12 cellular contexts compared by ENCODE assay signal in genomic region chr3:14179795-14180194, GRCh38. TPM values are rescaled to one million over a fixed set of nuclear protein-coding genes. Genes with fewer than 3 reads are reported as not detected.
DNase-seq lines count a peak whose midpoint lies in the region; ATAC-seq, FAIRE-seq and TF ChIP-seq lines count a peak whose summit lies in the region.
"Had no signal": no experiment of that assay in that cellular context is flagged by ENCODE, and none has a peak within 500 bp of the region (broad histone marks: within the 10 kb centered on the region; RNA-seq: fewer than 3 reads in every experiment).

No MANE protein-coding gene starts in this region.

- no peaks in the 10 kb centered on the region for H4K20me1 ChIP-seq in HepG2 (ENCODE audit: insufficient read depth, low read length)

- peaks cover 33% of the 10 kb centered on the region for H3K36me3 Mint-ChIP-seq in WTC11

- TF ChIP-seq EP300 in HepG2 (IDR thresholded peaks at IDR 0.05; ENCODE audit: low read depth in 2 of 2, low read length in 2 of 2) (no peak), HepG2 (CRISPR knock-in tag; IDR thresholded peaks at IDR 0.05; ENCODE audit: borderline replicate concordance) (no peak)

- H3K27ac ChIP-seq in HepG2 (ENCODE audit: extremely low read length, insufficient read depth, low read length) (no peak overlapping the region), right lobe of liver (no peak overlapping the region), iPS-18a (ENCODE audit: low read length) (no peak overlapping the region)

- TF ChIP-seq POLR2A in HepG2 (IDR thresholded peaks at IDR 0.05; ENCODE audit: insufficient read depth in 1 of 2, low read depth in 2 of 2, low read length in 2 of 2) (no peak), right lobe of liver (IDR thresholded peaks at IDR 0.05) (no peak), GM12891 (IDR thresholded peaks at IDR 0.05; ENCODE audit: low read depth, low read length) (no peak)

- FAIRE-seq in HepG2 (lab: Jason Lieb, UNC) (no peak), GM12891 (lab: Jason Lieb, UNC) (no peak)
- FAIRE-seq: GM18507 had no signal

- no peak overlapping the region for H2AFZ ChIP-seq in HepG2 (ENCODE audit: low read length)

- H3K27me3 ChIP-seq in HepG2 (ENCODE audit: control insufficient read depth in 1 of 2, insufficient read depth in 2 of 2, low read length in 2 of 2) (no peaks in the 10 kb centered on the region; a peak in 1 of 5 replicates), right lobe of liver (no peaks in the 10 kb centered on the region), iPS-18a (ENCODE audit: control insufficient read depth, insufficient read depth, low read length) (no peaks in the 10 kb centered on the region)
- H3K27me3 ChIP-seq: brain microvascular endothelial cell had no signal

- peak overlapping the region; percentile 99 for H3K9ac ChIP-seq in HepG2 (ENCODE audit: insufficient read depth, low read depth, low read length)
- peak overlapping the region; percentile 98 for H3K9ac ChIP-seq in iPS-18a (ENCODE audit: low read length)
- H3K9ac ChIP-seq: parathyroid adenoma had no signal

- TF ChIP-seq RAD21 in HepG2 (CRISPR knock-in tag; IDR thresholded peaks at IDR 0.05): no peak

- intact Hi-C loops in HepG2 (cut with micrococcal nuclease; ENCODE audit: unreplicated experiment): loop anchor here (2.0 to 5.0 kb wide), 2 partner anchors 61 to 1212 kb away; no protein-coding TSS in a partner anchor
- intact Hi-C loops in right lobe of liver (cut with DNase I): loop anchor here in 1 of 2 donors (10.0 kb wide), 1 partner anchor 285 kb away; no protein-coding TSS in a partner anchor

- POLR2A ChIA-PET in HepG2 (lab: Yijun Ruan, JAX): interaction anchor here (3.0 kb wide), 1 partner anchor 55 kb away, joined by 75 read pairs; the partner anchor contains the start of genes CHCHD4 and TMEM43
- POLR2A ChIA-PET in WTC11 (lab: Charles Lee): no interaction called here

- TF ChIP-seq CTCF in HepG2 (CRISPR knock-in tag; IDR thresholded peaks at IDR 0.05) (no peak), right lobe of liver (IDR thresholded peaks at IDR 0.05) (no peak), WTC11 (IDR thresholded peaks at IDR 0.05) (no peak)

- peaks cover 62% of the 10 kb centered on the region for H3K79me2 ChIP-seq in HepG2 (ENCODE audit: insufficient read depth, low read length)

- peaks cover 59% of the 10 kb centered on the region for H3K4me1 ChIP-seq in HepG2 (ENCODE audit: insufficient read depth, low read length)
- peaks cover 0 to 38% (median 7%) of the 10 kb centered on the region in 4 donors for H3K4me1 ChIP-seq in right lobe of liver
- H3K4me1 ChIP-seq in iPS-18a (ENCODE audit: control insufficient read depth, low read depth, low read length): peaks cover 11% of the 10 kb centered on the region

- DNase-seq in HepG2 (ENCODE audit: low spot score): no peak
- no peak for DNase-seq in right lobe of liver
- no peak for DNase-seq in WTC11 (ENCODE audit: low spot score)
- no peak for DNase-seq in GM12891 (ENCODE audit: insufficient read length, low spot score)
- no peak for DNase-seq in superior temporal gyrus (ENCODE audit: extremely low spot score)
- DNase-seq in NCI-H1105 (lab: John Stamatoyannopoulos, UW): no peak
- DNase-seq: brain microvascular endothelial cell, NCI-H748 treated with DMSO at 0.1 percent for 48 hours had no signal

- H3K9me3 ChIP-seq in HepG2 (ENCODE audit: low read length): no peaks in the 10 kb centered on the region
- no peaks in the 10 kb centered on the region for H3K9me3 ChIP-seq in right lobe of liver
- H3K9me3 ChIP-seq in iPS-18a (ENCODE audit: control insufficient read depth, low read depth, low read length): no peaks in the 10 kb centered on the region

- 85% methylated on average over 1 of the region's 1 CpG for WGBS in HepG2 (ENCODE audit: low lambda C conversion rate)
- WGBS in right lobe of liver (ENCODE audit: insufficient coverage, low coverage, low lambda C conversion rate, missing lambda C conversion rate): 87% methylated on average over 1 of the region's 1 CpG

- peak overlapping the region; percentile 93 for H3K4me3 Mint-ChIP-seq in WTC11

- no peaks in the 10 kb centered on the region for H3K27me3 Mint-ChIP-seq in WTC11 (ENCODE audit: low read depth)

- ATAC-seq in HepG2: no peak
- ATAC-seq in right lobe of liver: no peak
- no peak for ATAC-seq in WTC11
- no peak for ATAC-seq in HG03159 (IDR thresholded peaks at IDR 0.05; ENCODE audit: unreplicated experiment)

- H3K27ac Mint-ChIP-seq in WTC11: peak overlapping the region; percentile 99; the same call in 1 of the 2 replicates

- H3K36me3 ChIP-seq in HepG2 (replicated peaks in 1 of 2; ENCODE audit: control insufficient read depth in 1 of 2, insufficient read depth in 2 of 2, low read length in 2 of 2) (peaks cover 7 to 13% of the 10 kb centered on the region in 2 experiments; a peak in 4 of 5 replicates), right lobe of liver (peaks cover 0 to 21% (median 7%) of the 10 kb centered on the region in 4 donors), iPS-18a (ENCODE audit: control insufficient read depth, low read depth, low read length) (peaks cover 28% of the 10 kb centered on the region)

- CTCF ChIA-PET in HepG2 (lab: Yijun Ruan, JAX; ENCODE audit: low intra/inter-chr PET ratio, low total read pairs) (no interaction called here), WTC11 (lab: Charles Lee) (interaction anchor here (1.2 to 2.4 kb wide), 3 partner anchors 24 to 283 kb away, joined by 5 to 22 read pairs (median 10); no protein-coding TSS in a partner anchor)

- H3K9me3 Mint-ChIP-seq in WTC11: no peaks in the 10 kb centered on the region

- in situ Hi-C loops in HepG2 (cut with HindIII; ENCODE audit: extremely low pct_ligation_motif_present, low pct_unique_long_range_greater_than_20kb): no loop called here

- no TSS peak for BruUV-seq in HepG2 (replicated peaks; lab: Mats Ljungman, UMichigan)

- H3K4me2 ChIP-seq in HepG2 (ENCODE audit: low read depth, low read length): peak overlapping the region; percentile 69

- H3K4me3 ChIP-seq in HepG2 (replicated peaks in 1 of 3; ENCODE audit: insufficient read depth in 1 of 3, low read depth in 2 of 3, low read length in 3 of 3) (peak overlapping the region; percentile 88 to 95 (median 95); a peak in 5 of 6 replicates), right lobe of liver (no peak overlapping the region), iPS-18a (ENCODE audit: low read length) (peak overlapping the region; percentile 99)

- peaks cover 29% of the 10 kb centered on the region for H3K4me1 Mint-ChIP-seq in WTC11

RNA-seq across cellular contexts. Expression of gene LSM3, which starts 1.2 kb away (rescaled TPM):
- total RNA-seq in HepG2 (2016; rRNA removed; fragmentation: Illumina TruSeq; extraction: Trizol) (19.4 and 28.7 TPM in 2 replicates), right lobe of liver (1 to 10 TPM; 4.5 to 7.4 (median 6.1) TPM), WTC11 (2021) (17.7 to 21.4 TPM (median 17.8 TPM) in 3 replicates)
- total RNA-seq in HepG2 (2016; cell fraction: cytosol; rRNA removed; fragmentation: Illumina TruSeq; extraction: Trizol; ENCODE audit: low read depth): 9.0 and 9.3 TPM in 2 replicates
- total RNA-seq in HepG2 (2016; cell fraction: insoluble cytoplasmic fraction; rRNA removed; fragmentation: Illumina TruSeq; extraction: Trizol): 20.1 and 30.7 TPM in 2 replicates
- 15.0 and 16.0 TPM in 2 replicates for total RNA-seq in HepG2 (2016; cell fraction: membrane; rRNA removed; fragmentation: Illumina TruSeq; extraction: Trizol)
- 8.0 and 8.6 TPM in 2 replicates for total RNA-seq in HepG2 (2016; cell fraction: nucleus; rRNA removed; fragmentation: Illumina TruSeq; extraction: Trizol)
- polyA plus RNA-seq in HepG2 (2011; rRNA removed): 2.8 and 5.1 TPM in 2 replicates
- 1.7 and 2.5 TPM in 2 replicates for polyA plus RNA-seq in HepG2 (2011; cell fraction: cytosol; rRNA removed)
- polyA plus RNA-seq in HepG2 (2011; cell fraction: nucleus; rRNA removed): 1.0 and 1.2 TPM in 2 replicates
- polyA plus RNA-seq in HepG2 (2012): 6.7 and 14.3 TPM in 2 replicates
- polyA plus RNA-seq in HepG2 (2016; cell fraction: cytosol; fragmentation: Illumina TruSeq; extraction: Trizol; ENCODE audit: low read depth): 11.3 and 14.2 TPM in 2 replicates
- 33.0 and 38.8 TPM in 2 replicates for polyA plus RNA-seq in HepG2 (2016; cell fraction: insoluble cytoplasmic fraction; fragmentation: Illumina TruSeq; extraction: Trizol; ENCODE audit: low read depth)
- 15.2 and 17.8 TPM in 2 replicates for polyA plus RNA-seq in HepG2 (2016; cell fraction: membrane; fragmentation: Illumina TruSeq; extraction: Trizol; ENCODE audit: low read depth)
- polyA plus RNA-seq in HepG2 (2016; cell fraction: nucleus; fragmentation: Illumina TruSeq; extraction: Trizol; ENCODE audit: insufficient read depth, low read depth): 12.2 and 14.0 TPM in 2 replicates
- polyA minus RNA-seq in HepG2 (2011; rRNA and poly(A)+ RNA removed; ENCODE audit: low replicate concordance): 1.8 and 3.7 TPM in 2 replicates
- 1.1 and 1.2 TPM in 2 replicates for polyA minus RNA-seq in HepG2 (2011; cell fraction: cytosol; rRNA and poly(A)+ RNA removed)
- polyA minus RNA-seq in HepG2 (2011; cell fraction: nucleus; rRNA and poly(A)+ RNA removed): 6.7 and 7.2 TPM in 2 replicates
- polyA plus RNA-seq in GM12891 (2012; ENCODE audit: low read depth, missing spikeins): 21.3 TPM

RNA-seq across cellular contexts. Expression of gene XPC, which starts 1.4 kb away (rescaled TPM):
- total RNA-seq in HepG2 (2016; rRNA removed; fragmentation: Illumina TruSeq; extraction: Trizol): 19.2 and 24.1 TPM in 2 replicates
- total RNA-seq in HepG2 (2016; cell fraction: cytosol; rRNA removed; fragmentation: Illumina TruSeq; extraction: Trizol; ENCODE audit: low read depth): 3.7 and 5.6 TPM in 2 replicates
- total RNA-seq in HepG2 (2016; cell fraction: insoluble cytoplasmic fraction; rRNA removed; fragmentation: Illumina TruSeq; extraction: Trizol): 17.3 and 22.5 TPM in 2 replicates
- total RNA-seq in HepG2 (2016; cell fraction: membrane; rRNA removed; fragmentation: Illumina TruSeq; extraction: Trizol): 5.4 and 7.1 TPM in 2 replicates
- total RNA-seq in HepG2 (2016; cell fraction: nucleus; rRNA removed; fragmentation: Illumina TruSeq; extraction: Trizol): 29.8 and 32.0 TPM in 2 replicates
- 9.4 and 13.5 TPM in 2 replicates for polyA plus RNA-seq in HepG2 (2011; rRNA removed)
- polyA plus RNA-seq in HepG2 (2011; cell fraction: cytosol; rRNA removed): 5.6 and 7.4 TPM in 2 replicates
- polyA plus RNA-seq in HepG2 (2011; cell fraction: nucleus; rRNA removed): 40.8 and 46.3 TPM in 2 replicates
- 20.6 and 22.0 TPM in 2 replicates for polyA plus RNA-seq in HepG2 (2012)
- polyA plus RNA-seq in HepG2 (2016; cell fraction: cytosol; fragmentation: Illumina TruSeq; extraction: Trizol; ENCODE audit: low read depth): 0.59 and 0.94 TPM in 2 replicates
- polyA plus RNA-seq in HepG2 (2016; cell fraction: insoluble cytoplasmic fraction; fragmentation: Illumina TruSeq; extraction: Trizol; ENCODE audit: low read depth): 13.8 and 16.6 TPM in 2 replicates
- 1.5 and 1.9 TPM in 2 replicates for polyA plus RNA-seq in HepG2 (2016; cell fraction: membrane; fragmentation: Illumina TruSeq; extraction: Trizol; ENCODE audit: low read depth)
- 38.7 and 40.3 TPM in 2 replicates for polyA plus RNA-seq in HepG2 (2016; cell fraction: nucleus; fragmentation: Illumina TruSeq; extraction: Trizol; ENCODE audit: insufficient read depth, low read depth)
- 12.4 and 15.1 TPM in 2 replicates for polyA minus RNA-seq in HepG2 (2011; rRNA and poly(A)+ RNA removed; ENCODE audit: low replicate concordance)
- 7.6 and 8.9 TPM in 2 replicates for polyA minus RNA-seq in HepG2 (2011; cell fraction: cytosol; rRNA and poly(A)+ RNA removed)
- 38.9 and 54.2 TPM in 2 replicates for polyA minus RNA-seq in HepG2 (2011; cell fraction: nucleus; rRNA and poly(A)+ RNA removed)
- total RNA-seq in right lobe of liver: 10 to 100 TPM; 14.4 to 23.1 (median 20.0) TPM
- 31.7 to 34.9 TPM (median 32.6 TPM) in 3 replicates for total RNA-seq in WTC11 (2021)
- 23.6 TPM for polyA plus RNA-seq in GM12891 (2012; ENCODE audit: low read depth, missing spikeins)

RNA-seq across cellular contexts. Expression of gene TMEM43, which starts 54.9 kb away (rescaled TPM):
- 25.9 and 50.5 TPM in 2 replicates for total RNA-seq in HepG2 (2016; rRNA removed; fragmentation: Illumina TruSeq; extraction: Trizol)
- total RNA-seq in HepG2 (2016; cell fraction: cytosol; rRNA removed; fragmentation: Illumina TruSeq; extraction: Trizol; ENCODE audit: low read depth): 3.9 and 4.2 TPM in 2 replicates
- 26.3 and 51.3 TPM in 2 replicates for total RNA-seq in HepG2 (2016; cell fraction: insoluble cytoplasmic fraction; rRNA removed; fragmentation: Illumina TruSeq; extraction: Trizol)
- total RNA-seq in HepG2 (2016; cell fraction: membrane; rRNA removed; fragmentation: Illumina TruSeq; extraction: Trizol): 14.0 TPM in 2 replicates
- total RNA-seq in HepG2 (2016; cell fraction: nucleus; rRNA removed; fragmentation: Illumina TruSeq; extraction: Trizol): 52.0 and 59.4 TPM in 2 replicates
- polyA plus RNA-seq in HepG2 (2011; rRNA removed): 48.9 and 57.4 TPM in 2 replicates
- 50.3 and 50.5 TPM in 2 replicates for polyA plus RNA-seq in HepG2 (2011; cell fraction: cytosol; rRNA removed)
- polyA plus RNA-seq in HepG2 (2011; cell fraction: nucleus; rRNA removed): 72.5 and 76.8 TPM in 2 replicates
- 33.1 and 37.6 TPM in 2 replicates for polyA plus RNA-seq in HepG2 (2012)
- 3.5 and 3.6 TPM in 2 replicates for polyA plus RNA-seq in HepG2 (2016; cell fraction: cytosol; fragmentation: Illumina TruSeq; extraction: Trizol; ENCODE audit: low read depth)
- polyA plus RNA-seq in HepG2 (2016; cell fraction: insoluble cytoplasmic fraction; fragmentation: Illumina TruSeq; extraction: Trizol; ENCODE audit: low read depth): 24.2 and 24.5 TPM in 2 replicates
- 8.3 and 8.4 TPM in 2 replicates for polyA plus RNA-seq in HepG2 (2016; cell fraction: membrane; fragmentation: Illumina TruSeq; extraction: Trizol; ENCODE audit: low read depth)
- 80.8 and 88.2 TPM in 2 replicates for polyA plus RNA-seq in HepG2 (2016; cell fraction: nucleus; fragmentation: Illumina TruSeq; extraction: Trizol; ENCODE audit: insufficient read depth, low read depth)
- polyA minus RNA-seq in HepG2 (2011; rRNA and poly(A)+ RNA removed; ENCODE audit: low replicate concordance): 77.4 and 114 TPM in 2 replicates
- 30.1 and 30.2 TPM in 2 replicates for polyA minus RNA-seq in HepG2 (2011; cell fraction: cytosol; rRNA and poly(A)+ RNA removed)
- polyA minus RNA-seq in HepG2 (2011; cell fraction: nucleus; rRNA and poly(A)+ RNA removed): 31.3 and 32.3 TPM in 2 replicates
- total RNA-seq in right lobe of liver: 10 to 100 TPM in 5 of 6 experiments, 1 to 10 TPM in 1; 9.3 to 16.8 (median 14.6) TPM
- 23.9 to 27.7 TPM (median 24.1 TPM) in 3 replicates for total RNA-seq in WTC11 (2021)
- 13.1 TPM for polyA plus RNA-seq in GM12891 (2012; ENCODE audit: low read depth, missing spikeins)

RNA-seq across cellular contexts. Expression of gene CHCHD4, which starts 55.1 kb away (rescaled TPM):
- total RNA-seq in HepG2 (2016; rRNA removed; fragmentation: Illumina TruSeq; extraction: Trizol) (24.1 and 32.0 TPM in 2 replicates), right lobe of liver (10 to 100 TPM in 2 of 6 experiments, 1 to 10 TPM in 4; 6.2 to 13.5 (median 8.4) TPM), WTC11 (2021) (20.9 to 27.5 TPM (median 21.4 TPM) in 3 replicates)
- total RNA-seq in HepG2 (2016; cell fraction: cytosol; rRNA removed; fragmentation: Illumina TruSeq; extraction: Trizol; ENCODE audit: low read depth): 11.2 and 11.5 TPM in 2 replicates
- 26.4 and 35.5 TPM in 2 replicates for total RNA-seq in HepG2 (2016; cell fraction: insoluble cytoplasmic fraction; rRNA removed; fragmentation: Illumina TruSeq; extraction: Trizol)
- total RNA-seq in HepG2 (2016; cell fraction: membrane; rRNA removed; fragmentation: Illumina TruSeq; extraction: Trizol): 22.7 TPM in 2 replicates
- 7.9 and 10.8 TPM in 2 replicates for total RNA-seq in HepG2 (2016; cell fraction: nucleus; rRNA removed; fragmentation: Illumina TruSeq; extraction: Trizol)
- 13.3 and 15.8 TPM in 2 replicates for polyA plus RNA-seq in HepG2 (2011; rRNA removed)
- 12.6 and 17.4 TPM in 2 replicates for polyA plus RNA-seq in HepG2 (2011; cell fraction: cytosol; rRNA removed)
- 4.0 and 4.7 TPM in 2 replicates for polyA plus RNA-seq in HepG2 (2011; cell fraction: nucleus; rRNA removed)
- polyA plus RNA-seq in HepG2 (2012): 17.8 and 18.8 TPM in 2 replicates
- polyA plus RNA-seq in HepG2 (2016; cell fraction: cytosol; fragmentation: Illumina TruSeq; extraction: Trizol; ENCODE audit: low read depth): 9.9 and 12.4 TPM in 2 replicates
- polyA plus RNA-seq in HepG2 (2016; cell fraction: insoluble cytoplasmic fraction; fragmentation: Illumina TruSeq; extraction: Trizol; ENCODE audit: low read depth): 30.7 and 33.5 TPM in 2 replicates
- polyA plus RNA-seq in HepG2 (2016; cell fraction: membrane; fragmentation: Illumina TruSeq; extraction: Trizol; ENCODE audit: low read depth): 19.0 and 19.4 TPM in 2 replicates
- polyA plus RNA-seq in HepG2 (2016; cell fraction: nucleus; fragmentation: Illumina TruSeq; extraction: Trizol; ENCODE audit: insufficient read depth, low read depth): 14.4 and 14.5 TPM in 2 replicates
- 7.0 and 13.0 TPM in 2 replicates for polyA minus RNA-seq in HepG2 (2011; rRNA and poly(A)+ RNA removed; ENCODE audit: low replicate concordance)
- polyA minus RNA-seq in HepG2 (2011; cell fraction: cytosol; rRNA and poly(A)+ RNA removed): 7.3 and 8.8 TPM in 2 replicates
- 3.0 and 5.8 TPM in 2 replicates for polyA minus RNA-seq in HepG2 (2011; cell fraction: nucleus; rRNA and poly(A)+ RNA removed)
- 11.4 TPM for polyA plus RNA-seq in GM12891 (2012; ENCODE audit: low read depth, missing spikeins)

Comparison
In these comparisons a context has a peak if more than half of its experiments do, and no peak if none do; other contexts are left out.
1. H3K4me3 ChIP-seq: peak in HepG2 (3 of 3) and iPS-18a (single experiment); none in right lobe of liver (0 of 3).